Comparison of ENCODE assay signal across 1 cellular context in the genomic region with DNA sequence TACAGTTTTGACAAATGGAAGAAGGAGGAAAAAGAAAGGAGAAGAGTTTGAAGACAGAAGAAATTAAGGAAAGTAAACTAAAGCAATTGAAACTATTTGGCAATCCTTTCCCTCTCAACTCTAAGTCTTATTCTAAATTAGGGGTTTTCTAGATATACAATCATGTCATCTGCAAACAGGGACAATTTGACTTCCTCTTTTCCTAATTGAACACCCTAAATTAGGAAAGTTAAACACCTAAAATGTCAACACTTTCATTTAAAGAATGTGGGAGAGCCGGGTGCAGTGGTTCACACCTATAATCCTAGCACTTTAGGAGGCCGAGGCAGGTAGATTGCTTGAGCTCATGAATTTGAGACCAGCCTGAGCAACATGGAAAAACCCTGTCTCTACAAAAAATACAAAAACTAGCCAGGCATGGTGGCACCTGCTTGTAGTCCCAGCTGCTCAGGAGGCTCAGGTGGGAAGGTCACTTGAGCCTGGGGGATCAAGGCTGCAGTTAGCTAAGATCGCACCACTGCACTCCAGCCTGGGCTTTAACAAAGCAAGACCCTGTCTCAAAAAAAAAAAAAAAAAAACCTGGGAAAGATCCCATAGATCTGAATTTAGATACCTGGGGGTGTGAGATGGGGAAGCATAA.
TF ChIP-seq lines count a peak whose summit lies in the region.

No MANE protein-coding gene starts in this region.

TF ChIP-seq in GM12878, 131 proteins besides CTCF, POLR2A, EP300 and RAD21 (continued from another document):
- TF ChIP-seq NRF1 (conservative IDR thresholded peaks at IDR 0.05; ENCODE audit: low read depth, low read length) = no peak
- no peak for TF ChIP-seq HDAC6 (IDR thresholded peaks at IDR 0.05; ENCODE audit: unreplicated experiment)
- no peak for TF ChIP-seq ZNF217 (IDR thresholded peaks at IDR 0.05)
- TF ChIP-seq, protein P1, sequence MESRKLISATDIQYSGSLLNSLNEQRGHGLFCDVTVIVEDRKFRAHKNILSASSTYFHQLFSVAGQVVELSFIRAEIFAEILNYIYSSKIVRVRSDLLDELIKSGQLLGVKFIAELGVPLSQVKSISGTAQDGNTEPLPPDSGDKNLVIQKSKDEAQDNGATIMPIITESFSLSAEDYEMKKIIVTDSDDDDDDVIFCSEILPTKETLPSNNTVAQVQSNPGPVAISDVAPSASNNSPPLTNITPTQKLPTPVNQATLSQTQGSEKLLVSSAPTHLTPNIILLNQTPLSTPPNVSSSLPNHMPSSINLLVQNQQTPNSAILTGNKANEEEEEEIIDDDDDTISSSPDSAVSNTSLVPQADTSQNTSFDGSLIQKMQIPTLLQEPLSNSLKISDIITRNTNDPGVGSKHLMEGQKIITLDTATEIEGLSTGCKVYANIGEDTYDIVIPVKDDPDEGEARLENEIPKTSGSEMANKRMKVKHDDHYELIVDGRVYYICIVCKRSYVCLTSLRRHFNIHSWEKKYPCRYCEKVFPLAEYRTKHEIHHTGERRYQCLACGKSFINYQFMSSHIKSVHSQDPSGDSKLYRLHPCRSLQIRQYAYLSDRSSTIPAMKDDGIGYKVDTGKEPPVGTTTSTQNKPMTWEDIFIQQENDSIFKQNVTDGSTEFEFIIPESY (IDR thresholded peaks at IDR 0.05) = no peak
- no peak for TF ChIP-seq MYB (IDR thresholded peaks at IDR 0.05; ENCODE audit: borderline replicate concordance, low read depth, low read length)
- TF ChIP-seq, protein P2, sequence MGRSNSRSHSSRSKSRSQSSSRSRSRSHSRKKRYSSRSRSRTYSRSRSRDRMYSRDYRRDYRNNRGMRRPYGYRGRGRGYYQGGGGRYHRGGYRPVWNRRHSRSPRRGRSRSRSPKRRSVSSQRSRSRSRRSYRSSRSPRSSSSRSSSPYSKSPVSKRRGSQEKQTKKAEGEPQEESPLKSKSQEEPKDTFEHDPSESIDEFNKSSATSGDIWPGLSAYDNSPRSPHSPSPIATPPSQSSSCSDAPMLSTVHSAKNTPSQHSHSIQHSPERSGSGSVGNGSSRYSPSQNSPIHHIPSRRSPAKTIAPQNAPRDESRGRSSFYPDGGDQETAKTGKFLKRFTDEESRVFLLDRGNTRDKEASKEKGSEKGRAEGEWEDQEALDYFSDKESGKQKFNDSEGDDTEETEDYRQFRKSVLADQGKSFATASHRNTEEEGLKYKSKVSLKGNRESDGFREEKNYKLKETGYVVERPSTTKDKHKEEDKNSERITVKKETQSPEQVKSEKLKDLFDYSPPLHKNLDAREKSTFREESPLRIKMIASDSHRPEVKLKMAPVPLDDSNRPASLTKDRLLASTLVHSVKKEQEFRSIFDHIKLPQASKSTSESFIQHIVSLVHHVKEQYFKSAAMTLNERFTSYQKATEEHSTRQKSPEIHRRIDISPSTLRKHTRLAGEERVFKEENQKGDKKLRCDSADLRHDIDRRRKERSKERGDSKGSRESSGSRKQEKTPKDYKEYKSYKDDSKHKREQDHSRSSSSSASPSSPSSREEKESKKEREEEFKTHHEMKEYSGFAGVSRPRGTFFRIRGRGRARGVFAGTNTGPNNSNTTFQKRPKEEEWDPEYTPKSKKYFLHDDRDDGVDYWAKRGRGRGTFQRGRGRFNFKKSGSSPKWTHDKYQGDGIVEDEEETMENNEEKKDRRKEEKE (IDR thresholded peaks at IDR 0.05) = no peak
- peak; percentile 79 for TF ChIP-seq SPI1 (IDR thresholded peaks at IDR 0.05; ENCODE audit: borderline replicate concordance, insufficient read depth, low read depth, low read length)
- TF ChIP-seq, protein P3, sequence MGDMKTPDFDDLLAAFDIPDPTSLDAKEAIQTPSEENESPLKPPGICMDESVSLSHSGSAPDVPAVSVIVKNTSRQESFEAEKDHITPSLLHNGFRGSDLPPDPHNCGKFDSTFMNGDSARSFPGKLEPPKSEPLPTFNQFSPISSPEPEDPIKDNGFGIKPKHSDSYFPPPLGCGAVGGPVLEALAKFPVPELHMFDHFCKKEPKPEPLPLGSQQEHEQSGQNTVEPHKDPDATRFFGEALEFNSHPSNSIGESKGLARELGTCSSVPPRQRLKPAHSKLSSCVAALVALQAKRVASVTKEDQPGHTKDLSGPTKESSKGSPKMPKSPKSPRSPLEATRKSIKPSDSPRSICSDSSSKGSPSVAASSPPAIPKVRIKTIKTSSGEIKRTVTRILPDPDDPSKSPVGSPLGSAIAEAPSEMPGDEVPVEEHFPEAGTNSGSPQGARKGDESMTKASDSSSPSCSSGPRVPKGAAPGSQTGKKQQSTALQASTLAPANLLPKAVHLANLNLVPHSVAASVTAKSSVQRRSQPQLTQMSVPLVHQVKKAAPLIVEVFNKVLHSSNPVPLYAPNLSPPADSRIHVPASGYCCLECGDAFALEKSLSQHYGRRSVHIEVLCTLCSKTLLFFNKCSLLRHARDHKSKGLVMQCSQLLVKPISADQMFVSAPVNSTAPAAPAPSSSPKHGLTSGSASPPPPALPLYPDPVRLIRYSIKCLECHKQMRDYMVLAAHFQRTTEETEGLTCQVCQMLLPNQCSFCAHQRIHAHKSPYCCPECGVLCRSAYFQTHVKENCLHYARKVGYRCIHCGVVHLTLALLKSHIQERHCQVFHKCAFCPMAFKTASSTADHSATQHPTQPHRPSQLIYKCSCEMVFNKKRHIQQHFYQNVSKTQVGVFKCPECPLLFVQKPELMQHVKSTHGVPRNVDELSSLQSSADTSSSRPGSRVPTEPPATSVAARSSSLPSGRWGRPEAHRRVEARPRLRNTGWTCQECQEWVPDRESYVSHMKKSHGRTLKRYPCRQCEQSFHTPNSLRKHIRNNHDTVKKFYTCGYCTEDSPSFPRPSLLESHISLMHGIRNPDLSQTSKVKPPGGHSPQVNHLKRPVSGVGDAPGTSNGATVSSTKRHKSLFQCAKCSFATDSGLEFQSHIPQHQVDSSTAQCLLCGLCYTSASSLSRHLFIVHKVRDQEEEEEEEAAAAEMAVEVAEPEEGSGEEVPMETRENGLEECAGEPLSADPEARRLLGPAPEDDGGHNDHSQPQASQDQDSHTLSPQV (IDR thresholded peaks at IDR 0.05) = no peak
- TF ChIP-seq EZH2 (IDR thresholded peaks at IDR 0.05; ENCODE audit: borderline replicate concordance, control insufficient read depth, low read depth, low read length) = no peak
- TF ChIP-seq IKZF2 (IDR thresholded peaks at IDR 0.05) = peak; percentile 78
- TF ChIP-seq, protein P4, sequence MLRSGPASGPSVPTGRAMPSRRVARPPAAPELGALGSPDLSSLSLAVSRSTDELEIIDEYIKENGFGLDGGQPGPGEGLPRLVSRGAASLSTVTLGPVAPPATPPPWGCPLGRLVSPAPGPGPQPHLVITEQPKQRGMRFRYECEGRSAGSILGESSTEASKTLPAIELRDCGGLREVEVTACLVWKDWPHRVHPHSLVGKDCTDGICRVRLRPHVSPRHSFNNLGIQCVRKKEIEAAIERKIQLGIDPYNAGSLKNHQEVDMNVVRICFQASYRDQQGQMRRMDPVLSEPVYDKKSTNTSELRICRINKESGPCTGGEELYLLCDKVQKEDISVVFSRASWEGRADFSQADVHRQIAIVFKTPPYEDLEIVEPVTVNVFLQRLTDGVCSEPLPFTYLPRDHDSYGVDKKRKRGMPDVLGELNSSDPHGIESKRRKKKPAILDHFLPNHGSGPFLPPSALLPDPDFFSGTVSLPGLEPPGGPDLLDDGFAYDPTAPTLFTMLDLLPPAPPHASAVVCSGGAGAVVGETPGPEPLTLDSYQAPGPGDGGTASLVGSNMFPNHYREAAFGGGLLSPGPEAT (IDR thresholded peaks at IDR 0.05; ENCODE audit: low read depth) = peak; percentile 57; the same call in 1 of the 2 replicates
- TF ChIP-seq BHLHE40 (IDR thresholded peaks at IDR 0.05; ENCODE audit: borderline replicate concordance in 1 of 2, low read depth in 2 of 2, low read length in 1 of 2) = no peak
- no peak for TF ChIP-seq SMAD5 (IDR thresholded peaks at IDR 0.05; ENCODE audit: low read depth)
- TF ChIP-seq, protein P5, sequence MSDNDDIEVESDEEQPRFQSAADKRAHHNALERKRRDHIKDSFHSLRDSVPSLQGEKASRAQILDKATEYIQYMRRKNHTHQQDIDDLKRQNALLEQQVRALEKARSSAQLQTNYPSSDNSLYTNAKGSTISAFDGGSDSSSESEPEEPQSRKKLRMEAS (IDR thresholded peaks at IDR 0.05; ENCODE audit: low read depth, low read length) = no peak
- TF ChIP-seq SIN3A (IDR thresholded peaks at IDR 0.05; ENCODE audit: low read depth, low read length) = no peak
- TF ChIP-seq BRCA1 (IDR thresholded peaks at IDR 0.05; ENCODE audit: low read depth, low read length) = no peak
- TF ChIP-seq IKZF1 (conservative IDR thresholded peaks at IDR 0.05) = peak; percentile 87
- TF ChIP-seq, protein P6, sequence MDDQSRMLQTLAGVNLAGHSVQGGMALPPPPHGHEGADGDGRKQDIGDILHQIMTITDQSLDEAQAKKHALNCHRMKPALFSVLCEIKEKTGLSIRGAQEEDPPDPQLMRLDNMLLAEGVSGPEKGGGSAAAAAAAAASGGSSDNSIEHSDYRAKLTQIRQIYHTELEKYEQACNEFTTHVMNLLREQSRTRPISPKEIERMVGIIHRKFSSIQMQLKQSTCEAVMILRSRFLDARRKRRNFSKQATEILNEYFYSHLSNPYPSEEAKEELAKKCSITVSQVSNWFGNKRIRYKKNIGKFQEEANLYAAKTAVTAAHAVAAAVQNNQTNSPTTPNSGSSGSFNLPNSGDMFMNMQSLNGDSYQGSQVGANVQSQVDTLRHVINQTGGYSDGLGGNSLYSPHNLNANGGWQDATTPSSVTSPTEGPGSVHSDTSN (IDR thresholded peaks at IDR 0.05; ENCODE audit: insufficient replicate concordance, low read depth, low read length) = no peak
- TF ChIP-seq, protein P7, sequence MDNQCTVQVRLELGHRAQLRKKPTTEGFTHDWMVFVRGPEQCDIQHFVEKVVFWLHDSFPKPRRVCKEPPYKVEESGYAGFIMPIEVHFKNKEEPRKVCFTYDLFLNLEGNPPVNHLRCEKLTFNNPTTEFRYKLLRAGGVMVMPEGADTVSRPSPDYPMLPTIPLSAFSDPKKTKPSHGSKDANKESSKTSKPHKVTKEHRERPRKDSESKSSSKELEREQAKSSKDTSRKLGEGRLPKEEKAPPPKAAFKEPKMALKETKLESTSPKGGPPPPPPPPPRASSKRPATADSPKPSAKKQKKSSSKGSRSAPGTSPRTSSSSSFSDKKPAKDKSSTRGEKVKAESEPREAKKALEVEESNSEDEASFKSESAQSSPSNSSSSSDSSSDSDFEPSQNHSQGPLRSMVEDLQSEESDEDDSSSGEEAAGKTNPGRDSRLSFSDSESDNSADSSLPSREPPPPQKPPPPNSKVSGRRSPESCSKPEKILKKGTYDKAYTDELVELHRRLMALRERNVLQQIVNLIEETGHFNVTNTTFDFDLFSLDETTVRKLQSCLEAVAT (IDR thresholded peaks at IDR 0.05) = no peak
- TF ChIP-seq MTA2 (IDR thresholded peaks at IDR 0.05; ENCODE audit: low read depth) = peak; percentile 76
- TF ChIP-seq MTA3 (IDR thresholded peaks at IDR 0.05; ENCODE audit: borderline replicate concordance, low read length) = no peak
- TF ChIP-seq ZNF384 (IDR thresholded peaks at IDR 0.05; ENCODE audit: borderline replicate concordance, low read depth, low read length) = no peak
- no peak for TF ChIP-seq KLF5 (IDR thresholded peaks at IDR 0.05; ENCODE audit: partially characterized antibody)
- TF ChIP-seq SMC3 (IDR thresholded peaks at IDR 0.05; ENCODE audit: borderline replicate concordance, low read length) = no peak
- TF ChIP-seq NFYA (IDR thresholded peaks at IDR 0.05; ENCODE audit: borderline replicate concordance, low read depth, low read length) = no peak
- TF ChIP-seq ATF7 (IDR thresholded peaks at IDR 0.05; ENCODE audit: low read depth) = peak; percentile 28; the same call in 1 of the 2 replicates
- no peak for TF ChIP-seq SREBF2 (IDR thresholded peaks at IDR 0.05; ENCODE audit: low read length)
- no peak for TF ChIP-seq ZNF274 (IDR thresholded peaks at IDR 0.05; ENCODE audit: insufficient read depth, insufficient read length)
- TF ChIP-seq, protein P8, sequence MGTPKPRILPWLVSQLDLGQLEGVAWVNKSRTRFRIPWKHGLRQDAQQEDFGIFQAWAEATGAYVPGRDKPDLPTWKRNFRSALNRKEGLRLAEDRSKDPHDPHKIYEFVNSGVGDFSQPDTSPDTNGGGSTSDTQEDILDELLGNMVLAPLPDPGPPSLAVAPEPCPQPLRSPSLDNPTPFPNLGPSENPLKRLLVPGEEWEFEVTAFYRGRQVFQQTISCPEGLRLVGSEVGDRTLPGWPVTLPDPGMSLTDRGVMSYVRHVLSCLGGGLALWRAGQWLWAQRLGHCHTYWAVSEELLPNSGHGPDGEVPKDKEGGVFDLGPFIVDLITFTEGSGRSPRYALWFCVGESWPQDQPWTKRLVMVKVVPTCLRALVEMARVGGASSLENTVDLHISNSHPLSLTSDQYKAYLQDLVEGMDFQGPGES (IDR thresholded peaks at IDR 0.05) = no peak
- no peak for TF ChIP-seq NFXL1 (IDR thresholded peaks at IDR 0.05; ENCODE audit: borderline replicate concordance)
- no peak for TF ChIP-seq HDAC2 (IDR thresholded peaks at IDR 0.05)
- TF ChIP-seq NBN (IDR thresholded peaks at IDR 0.05) = no peak
- TF ChIP-seq GATAD2B (conservative IDR thresholded peaks at IDR 0.05; ENCODE audit: low read depth) = no peak
- TF ChIP-seq CREB1 (IDR thresholded peaks at IDR 0.05; ENCODE audit: low read depth) = no peak
- TF ChIP-seq TCF12 (IDR thresholded peaks at IDR 0.05; ENCODE audit: low read depth, low read length) = peak; percentile 75
- TF ChIP-seq DPF2 (IDR thresholded peaks at IDR 0.05) = no peak; the same call in 1 of the 2 replicates
- TF ChIP-seq JUND (IDR thresholded peaks at IDR 0.05; ENCODE audit: low read depth, low read length) = no peak
- TF ChIP-seq FOXM1 (IDR thresholded peaks at IDR 0.05; ENCODE audit: low read depth, low read length) = 0 out of 2 replicates have a peak, but pooled peaks have one; percentile 4
- 0 out of 2 replicates have a peak, but pooled peaks have one; percentile 7 for TF ChIP-seq NFIC (IDR thresholded peaks at IDR 0.05; ENCODE audit: low read depth, low read length)
- TF ChIP-seq TCF7 (IDR thresholded peaks at IDR 0.05; ENCODE audit: borderline replicate concordance) = no peak
- no peak for TF ChIP-seq TAF1 (IDR thresholded peaks at IDR 0.05; ENCODE audit: borderline replicate concordance, low read depth, low read length)
- peak; percentile 66 for TF ChIP-seq MEF2B (IDR thresholded peaks at IDR 0.05; ENCODE audit: partially characterized antibody, poor library complexity, severe bottlenecking)
- no peak for TF ChIP-seq MEF2A (IDR thresholded peaks at IDR 0.05; ENCODE audit: insufficient read depth, low read depth, low read length)
- no peak for TF ChIP-seq YY1 (IDR thresholded peaks at IDR 0.05; ENCODE audit: low read depth, low read length)
